ENCODE assay signal across 15 cellular contexts in the genomic region with DNA sequence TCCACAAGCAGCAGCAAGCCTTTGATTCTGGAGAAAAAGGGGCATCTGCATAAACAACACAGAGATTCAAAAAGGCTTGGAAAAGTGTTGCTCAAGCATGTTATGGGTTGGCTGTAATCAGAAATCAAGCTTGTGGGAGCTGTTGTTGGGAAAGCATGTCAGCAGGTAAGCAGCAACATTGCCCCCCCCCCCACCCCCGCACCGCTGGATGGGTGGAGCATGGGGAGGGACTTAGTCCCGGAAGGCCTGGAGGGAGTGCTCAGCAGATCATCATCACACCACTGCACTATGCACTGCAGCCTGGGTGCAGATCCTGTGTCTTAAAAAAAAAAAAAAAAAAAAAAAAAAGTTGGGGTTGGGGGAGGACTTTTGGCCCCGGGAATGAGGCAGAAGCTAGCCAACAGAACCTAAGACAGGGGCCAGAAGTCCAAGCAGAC. TPM values are rescaled to one million over a fixed set of nuclear protein-coding genes. Genes with fewer than 3 reads are reported as not detected.
DNase-seq lines count a peak whose midpoint lies in the region; ATAC-seq and TF ChIP-seq lines count a peak whose summit lies in the region.
"Had no signal": no experiment of that assay in that cellular context is flagged by ENCODE, and none has a peak within 500 bp of the region (broad histone marks: within the 10 kb centered on the region; RNA-seq: fewer than 3 reads in every experiment).

No MANE protein-coding gene starts in this region.

- RAD21 ChIA-PET in HCT116 (lab: Charles Lee; ENCODE audit: low non-redundant PET in 1 of 2, low total read pairs in 2 of 2, uncharacterized antibody in 2 of 2, unreplicated experiment in 2 of 2) = no interaction called here

- no peak for DNase-seq in HCT116 (ENCODE audit: low read depth, low spot score)
- peak; percentile 26 for DNase-seq in OCI-LY7 (ENCODE audit: low spot score)
- no peak for DNase-seq in foreskin keratinocyte
- DNase-seq in trophoblast cell = no peak
- no peak for DNase-seq in KG1 (lab: John Stamatoyannopoulos, UW)
- no peak for DNase-seq in effector memory CD4-positive, alpha-beta T cell
- DNase-seq: activated CD4-positive, alpha-beta T cell treated with anti-CD3 and anti-CD28 coated beads for 1 hour; activated T-cell treated with anti-CD3 and anti-CD28 coated beads, Interleukin-2, amount 50 U/mL, for 72 hours; CD4-positive, CD25-positive, alpha-beta regulatory T cell; dermis blood vessel endothelial cell; immature natural killer cell; NCI-H187 had no signal

- WGBS in trophoblast cell (ENCODE audit: extremely low coverage, insufficient coverage, insufficient read length) = no CpG with 5 or more reads among the region's 4 CpGs

- no peak overlapping the region for H2AK5ac ChIP-seq in trophoblast cell (ENCODE audit: low read length)

- no peak for TF ChIP-seq RAD21 in HCT116 (IDR thresholded peaks at IDR 0.05; ENCODE audit: low read depth)

- H3K27ac ChIP-seq in HCT116 (ENCODE audit: low read depth, low read length) = no peak overlapping the region
- H3K27ac ChIP-seq in OCI-LY7 (ENCODE audit: low read depth, low read length, poor library complexity, severe bottlenecking) = no peak overlapping the region
- H3K27ac ChIP-seq in foreskin keratinocyte = no peak overlapping the region
- H3K27ac ChIP-seq in trophoblast cell (ENCODE audit: low read depth, low read length) = no peak overlapping the region
- H3K27ac ChIP-seq in effector memory CD4-positive, alpha-beta T cell (ENCODE audit: insufficient read depth, low read length, poor library complexity, severe bottlenecking) = no peak overlapping the region
- H3K27ac ChIP-seq: KMS-11 had no signal

- H2BK120ac ChIP-seq in trophoblast cell (ENCODE audit: insufficient read depth, low read length, poor library complexity) = no peak overlapping the region

- H2BK12ac ChIP-seq in trophoblast cell (ENCODE audit: low read length) = no peak overlapping the region

- intact Hi-C loops in HCT116 (cut with micrococcal nuclease) (no loop called here), OCI-LY7 (cut with micrococcal nuclease; ENCODE audit: unreplicated experiment) (no loop called here)

- no peak overlapping the region for H2BK5ac ChIP-seq in trophoblast cell (ENCODE audit: low read depth, low read length, poor library complexity)

- no peaks in the 10 kb centered on the region for H3K36me3 ChIP-seq in HCT116 (ENCODE audit: control insufficient read depth in 1 of 2, insufficient read depth in 2 of 2, low read length in 2 of 2)
- no peaks in the 10 kb centered on the region for H3K36me3 ChIP-seq in OCI-LY7 (ENCODE audit: insufficient read depth, low read length)
- no peaks in the 10 kb centered on the region for H3K36me3 ChIP-seq in trophoblast cell (ENCODE audit: control insufficient read depth in 1 of 2, insufficient read depth in 2 of 2, low read length in 2 of 2)
- no peaks in the 10 kb centered on the region for H3K36me3 ChIP-seq in effector memory CD4-positive, alpha-beta T cell (ENCODE audit: control insufficient read depth, insufficient read depth, low read length)

- BruUV-seq in HCT116 (replicated peaks; lab: Mats Ljungman, UMichigan) (no TSS peak), OCI-LY7 (replicated peaks; lab: Mats Ljungman, UMichigan) (no TSS peak)

- no peaks in the 10 kb centered on the region for H3K27me3 ChIP-seq in HCT116 (ENCODE audit: insufficient read depth, low read length)
- H3K27me3 ChIP-seq in foreskin keratinocyte = no peaks in the 10 kb centered on the region
- no peaks in the 10 kb centered on the region for H3K27me3 ChIP-seq in trophoblast cell (ENCODE audit: insufficient read depth, low read length)
- H3K27me3 ChIP-seq in effector memory CD4-positive, alpha-beta T cell (replicated peaks; ENCODE audit: control insufficient read depth, insufficient read depth, low read length, poor library complexity, severe bottlenecking) = no peaks in the 10 kb centered on the region

- TF ChIP-seq CTCF in HCT116 (IDR thresholded peaks at IDR 0.05 in 2 of 3, conservative IDR thresholded peaks at IDR 0.05 in 1 of 3; ENCODE audit: borderline replicate concordance in 1 of 3, insufficient read depth in 1 of 3, low read depth in 2 of 3, low read length in 2 of 3) = no peak
- TF ChIP-seq CTCF in OCI-LY7 (conservative IDR thresholded peaks at IDR 0.05; ENCODE audit: low read length) = no peak
- TF ChIP-seq CTCF in foreskin keratinocyte (conservative IDR thresholded peaks at IDR 0.05) = no peak

- no peaks in the 10 kb centered on the region for H3K9me3 ChIP-seq in HCT116 (ENCODE audit: control insufficient read depth in 1 of 2, insufficient read depth in 1 of 2, low read depth in 1 of 2, low read length in 2 of 2)
- no peaks in the 10 kb centered on the region for H3K9me3 ChIP-seq in OCI-LY7 (ENCODE audit: low read length)
- H3K9me3 ChIP-seq in trophoblast cell (ENCODE audit: insufficient read depth, low read depth, low read length) = no peaks in the 10 kb centered on the region
- H3K9me3 ChIP-seq in effector memory CD4-positive, alpha-beta T cell (ENCODE audit: control insufficient read depth, low read length) = no peaks in the 10 kb centered on the region

- TF ChIP-seq POLR2A in HCT116 (IDR thresholded peaks at IDR 0.05; ENCODE audit: borderline replicate concordance, extremely low read depth, insufficient read depth, insufficient read length) = no peak

- H4K8ac ChIP-seq in trophoblast cell (ENCODE audit: low read depth, low read length) = no peak overlapping the region

- H3K18ac ChIP-seq in trophoblast cell (ENCODE audit: low read length) = no peak overlapping the region

- no peaks in the 10 kb centered on the region for H3K9me2 ChIP-seq in HCT116 (ENCODE audit: insufficient read depth)
- H3K9me2 ChIP-seq in OCI-LY7 (ENCODE audit: insufficient read depth, low read length) = no peaks in the 10 kb centered on the region

- H3K79me2 ChIP-seq in HCT116 (ENCODE audit: insufficient read depth, low read length) (no peaks in the 10 kb centered on the region), OCI-LY7 (ENCODE audit: insufficient read depth, low read depth, low read length) (no peaks in the 10 kb centered on the region), trophoblast cell (ENCODE audit: control insufficient read depth, insufficient read depth, low read length, poor library complexity) (no peaks in the 10 kb centered on the region)

- H4K12ac ChIP-seq in trophoblast cell (ENCODE audit: low read depth, low read length) = no peak overlapping the region

- no peak overlapping the region for H3K4me3 ChIP-seq in HCT116 (replicated peaks in 1 of 2; ENCODE audit: low read depth in 1 of 2, low read length in 2 of 2)
- H3K4me3 ChIP-seq in OCI-LY7 (ENCODE audit: low read depth, low read length, poor library complexity, severe bottlenecking) = no peak overlapping the region
- H3K4me3 ChIP-seq in trophoblast cell (ENCODE audit: low read depth, low read length) = no peak overlapping the region
- H3K4me3 ChIP-seq in effector memory CD4-positive, alpha-beta T cell (ENCODE audit: insufficient read depth, low read depth, low read length, poor library complexity, severe bottlenecking) = no peak overlapping the region

- CTCF ChIA-PET in HCT116 (lab: Charles Lee) = no interaction called here
- CTCF ChIA-PET in OCI-LY7 (lab: Charles Lee; ENCODE audit: unreplicated experiment) = no interaction called here

- H4K91ac ChIP-seq in trophoblast cell (ENCODE audit: low read depth, low read length) = no peak overlapping the region

- no peak overlapping the region for H3K23ac ChIP-seq in trophoblast cell (ENCODE audit: low read length)

- H3K4ac ChIP-seq in trophoblast cell (ENCODE audit: low read depth, low read length) = no peak overlapping the region

- H2AFZ ChIP-seq in HCT116 (ENCODE audit: low read depth, low read length, poor library complexity, severe bottlenecking) = peak overlapping the region; percentile 77
- peak overlapping the region; percentile 48; the same call in 1 of the 2 replicates for H2AFZ ChIP-seq in OCI-LY7 (ENCODE audit: low read length)
- H2AFZ ChIP-seq in trophoblast cell (ENCODE audit: insufficient read depth, low read length, poor library complexity) = peak overlapping the region; percentile 10

- POLR2A ChIA-PET in HCT116 (lab: Charles Lee) (no interaction called here), OCI-LY7 (lab: Charles Lee) (interaction anchor here (0.6 to 0.8 kb wide), 3 partner anchors 12 to 64 kb away, joined by 3 read pairs; no protein-coding TSS in a partner anchor)

- ATAC-seq in HCT116 = peak; percentile 96
- peak; percentile 90 for ATAC-seq in foreskin keratinocyte
- ATAC-seq in GM19328 (IDR thresholded peaks at IDR 0.05; ENCODE audit: unreplicated experiment) = no peak
- ATAC-seq: sciatic nerve had no signal

- H3K14ac ChIP-seq in trophoblast cell (ENCODE audit: low read length) = no peak overlapping the region

- H3K4me2 ChIP-seq in HCT116 (ENCODE audit: low read length) (peak overlapping the region; percentile 23; the same call in 1 of the 2 replicates), OCI-LY7 (ENCODE audit: low read length) (no peak overlapping the region), trophoblast cell (ENCODE audit: low read length) (no peak overlapping the region)
- H3K4me2 ChIP-seq: KMS-11 had no signal

- H4K20me1 ChIP-seq in HCT116 (ENCODE audit: insufficient read depth) (no peaks in the 10 kb centered on the region), OCI-LY7 (ENCODE audit: insufficient read depth, low read length) (no peaks in the 10 kb centered on the region)

- no peaks in the 10 kb centered on the region for H3K79me1 ChIP-seq in trophoblast cell (ENCODE audit: low read length)

- H3K4me1 ChIP-seq in HCT116 (ENCODE audit: control insufficient read depth in 1 of 2, insufficient read depth in 2 of 2, low read length in 2 of 2) (peaks cover 10 to 20% of the 10 kb centered on the region in 2 experiments; a peak in 3 of 4 replicates), OCI-LY7 (ENCODE audit: insufficient read depth, low read length, poor library complexity, severe bottlenecking) (no peaks in the 10 kb centered on the region), foreskin keratinocyte (no peaks in the 10 kb centered on the region), trophoblast cell (ENCODE audit: control insufficient read depth in 1 of 2, insufficient read depth in 2 of 2, low read length in 2 of 2) (no peaks in the 10 kb centered on the region)
- no peaks in the 10 kb centered on the region for H3K4me1 ChIP-seq in effector memory CD4-positive, alpha-beta T cell (ENCODE audit: control insufficient read depth, insufficient read depth, low read length, poor library complexity, severe bottlenecking)

- H3K9ac ChIP-seq in HCT116 (ENCODE audit: low read length) = no peak overlapping the region
- H3K9ac ChIP-seq in trophoblast cell (ENCODE audit: low read length) = no peak overlapping the region
- H3K9ac ChIP-seq: KMS-11 had no signal

TF ChIP-seq in HCT116, 20 proteins besides CTCF, POLR2A, EP300 and RAD21 (continues in another document):
- TF ChIP-seq EGR1 (IDR thresholded peaks at IDR 0.05; ENCODE audit: low read depth) = peak; percentile 88
- TF ChIP-seq JUND (IDR thresholded peaks at IDR 0.05) = no peak
- peak; percentile 57; the same call in 1 of the 2 replicates for TF ChIP-seq POLR2AphosphoS5 (IDR thresholded peaks at IDR 0.05; ENCODE audit: low read depth, low read length)

RNA-seq across cellular contexts. Expression of a gene that starts 16.8 kb away (rescaled TPM):
- total RNA-seq in HCT116 (2021; ENCODE audit: unreplicated experiment) (51.6 TPM), OCI-LY7 (2022) (40.0 and 41.8 TPM in 2 replicates), foreskin keratinocyte (28.3 and 32.8 TPM in 2 replicates)
- polyA plus RNA-seq in HCT116 (2012) = 70.8 and 76.9 TPM in 2 replicates
- 49.0 and 56.2 TPM in 2 replicates for total RNA-seq in OCI-LY7 (2014; rRNA removed; shearing (Covaris generic))
- 12.2 and 15.1 TPM in 2 replicates for polyA plus RNA-seq in foreskin keratinocyte
- polyA plus RNA-seq in trophoblast cell (2013) = 8.6 and 9.2 TPM in 2 replicates

Comparison
In these comparisons a context has a peak if more than half of its experiments do, and no peak if none do; other contexts are left out.
1. H2AFZ ChIP-seq: peak in every context shown above with its lines; median percentile 77 in HCT116; 48 in OCI-LY7; 10 in trophoblast cell.